In genomic region chr1:63522891-63523728, GRCh38 we compare ENCODE assay signal across 8 cellular contexts. TPM values are rescaled to one million over a fixed set of nuclear protein-coding genes. Genes with fewer than 3 reads are reported as not detected.
DNase-seq lines count a peak whose midpoint lies in the region; ATAC-seq and TF ChIP-seq lines count a peak whose summit lies in the region.

TSS of gene EFCAB7 (plus strand) at chr1:63523525. CDS start at chr1:63525573, 2,048 bp downstream.
TSS of gene ITGB3BP (minus strand) at chr1:63523225. CDS start at chr1:63523133, 92 bp downstream.

- H3K4me1 ChIP-seq in spleen = peaks cover 13 to 31% (median 29%) of the 10 kb centered on the region in 6 donors

- DNase-seq in AG08395 (ENCODE audit: low spot score) (peak; percentile 92), NCI-H2227 (lab: John Stamatoyannopoulos, UW; ENCODE audit: unreplicated experiment) (peak; percentile 98), iris pigment epithelial cell (ENCODE audit: low read depth) (peak; percentile 96), spleen (peak; percentile 94)
- peak; percentile 63 to 72 (median 66) for DNase-seq in activated CD4-positive, CD25-positive, alpha-beta regulatory T cell (lab: John Stamatoyannopoulos, UW)
- peak; percentile 77 for DNase-seq in central memory CD4-positive, alpha-beta T cell

- peaks cover 0 to 15% (median 0%) of the 10 kb centered on the region in 6 donors for H3K36me3 ChIP-seq in spleen

- intact Hi-C loops in spleen (cut with DNase I; ENCODE audit: low total_unique reads) = no loop called here

- H3K4me3 ChIP-seq in spleen = peak within 1 kb of the TSS; percentile 52 to 85 (median 66)

- 0 to 1% (median 0%) methylated on average over 50 of the region's 50 CpGs for whole genome bisulfite sequencing in spleen, 5 donors

- H3K27me3 ChIP-seq in spleen (replicated peaks in 1 of 7) = no peaks in the 10 kb centered on the region

- ATAC-seq in GM18909 (IDR thresholded peaks at IDR 0.05; ENCODE audit: poor library complexity, unreplicated experiment) (peak; percentile 94), HG03159 (IDR thresholded peaks at IDR 0.05; ENCODE audit: unreplicated experiment) (peak; percentile 88)

- no peak for TF ChIP-seq CTCF in spleen (IDR thresholded peaks at IDR 0.05 in 8 of 11, conservative IDR thresholded peaks at IDR 0.05 in 3 of 11)

- peak within 1 kb of the TSS; percentile 84 to 96 (median 94) for H3K27ac ChIP-seq in spleen

- no peaks in the 10 kb centered on the region for H3K9me3 ChIP-seq in spleen

- peak in 1 of 3 donors; percentile 74 for TF ChIP-seq POLR2A in spleen (IDR thresholded peaks at IDR 0.05)

RNA-seq across cellular contexts. Expression of gene EFCAB7, which starts in this region (rescaled TPM):
- 1 to 10 TPM; 3.6 to 8.2 (median 6.3) TPM for total RNA-seq in spleen
- 1 to 10 TPM; 2.9 to 4.1 (median 3.1) TPM for polyA plus RNA-seq in spleen

RNA-seq across cellular contexts. Expression of gene ITGB3BP, which starts in this region (rescaled TPM):
- total RNA-seq in spleen = 10 to 100 TPM; 17.5 to 26.0 (median 21.3) TPM
- 10 to 100 TPM; 22.3 to 31.4 (median 31.1) TPM for polyA plus RNA-seq in spleen

Comparison
In these comparisons a context has a peak if more than half of its experiments do, and no peak if none do; other contexts are left out.
1. Peak in every context shown above with its lines: DNase-seq, ATAC-seq, H3K4me3 ChIP-seq and H3K27ac ChIP-seq.